Comparison of ENCODE assay signal across 26 cellular contexts in genomic region chr1:226506021-226506420, GRCh38. TPM values are rescaled to one million over a fixed set of nuclear protein-coding genes. Genes with fewer than 3 reads are reported as not detected.
DNase-seq lines count a peak whose midpoint lies in the region; ATAC-seq, FAIRE-seq and TF ChIP-seq lines count a peak whose summit lies in the region.
"Had no signal": no experiment of that assay in that cellular context is flagged by ENCODE, and none has a peak within 500 bp of the region (broad histone marks: within the 10 kb centered on the region; RNA-seq: fewer than 3 reads in every experiment).

No MANE protein-coding gene starts in this region.

- H3K4ac ChIP-seq in H9 (ENCODE audit: low read depth, low read length) = no peak overlapping the region

- H3K4me2 ChIP-seq in H9 (ENCODE audit: insufficient read depth, insufficient read length, low read length) (no peak overlapping the region), Karpas-422 (ENCODE audit: low read depth, low read length, poor library complexity, severe bottlenecking) (peak overlapping the region; percentile 35)
- H3K4me2 ChIP-seq: A549; BLaER1 treated with 17β-estradiol and CSF1 and Interleukin-3, amounts not matched to agents 10 nM and 100 nM; GM23338 had no signal

- no peak overlapping the region for H2BK120ac ChIP-seq in H9 (ENCODE audit: low read depth, low read length, poor library complexity, severe bottlenecking)

- no peaks in the 10 kb centered on the region for H3K79me2 ChIP-seq in H9 (ENCODE audit: insufficient read depth, low read length)
- no peaks in the 10 kb centered on the region for H3K79me2 ChIP-seq in Karpas-422 (ENCODE audit: low read length)

- H2AFZ ChIP-seq in H9 (ENCODE audit: low read length) = no peak overlapping the region
- H2AFZ ChIP-seq in Karpas-422 (ENCODE audit: low read length) = no peak overlapping the region
- H2AFZ ChIP-seq: GM23338 had no signal

- no peak overlapping the region for H3T11ph ChIP-seq in H9 (ENCODE audit: low read length)

- no peak overlapping the region for H2BK12ac ChIP-seq in H9 (ENCODE audit: insufficient read length, low read depth, low read length)

- DNase-seq in H9 (peak; percentile 8), Karpas-422 (no peak), ecto neural progenitor cell (ENCODE audit: low spot score) (peak; percentile 14), type B pancreatic cell (ENCODE audit: extremely low spot score, unreplicated experiment) (peak; percentile 43), D721Med (ENCODE audit: insufficient read length, low spot score) (no peak), NCI-H128 (lab: John Stamatoyannopoulos, UW; ENCODE audit: unreplicated experiment) (no peak), heart right ventricle (no peak)
- DNase-seq: 8988T; ACHN; AML-193; BE2C; CD4-positive, alpha-beta T cell; CD8-positive, alpha-beta memory T cell; DMS53; DMS79 treated with DMSO at 0.1 percent for 48 hours; GF-D8 had no signal

- TF ChIP-seq CTCF in H9 (conservative IDR thresholded peaks at IDR 0.05) (no peak), type B pancreatic cell (conservative IDR thresholded peaks at IDR 0.05) (no peak), D721Med (IDR thresholded peaks at IDR 0.05; ENCODE audit: insufficient read depth, missing control alignments) (no peak), heart right ventricle (IDR thresholded peaks at IDR 0.05) (no peak)

- no peaks in the 10 kb centered on the region for H3K4me1 ChIP-seq in H9 (ENCODE audit: insufficient read depth, low read length)
- peaks cover 8% of the 10 kb centered on the region for H3K4me1 ChIP-seq in Karpas-422 (ENCODE audit: low read length)
- no peaks in the 10 kb centered on the region for H3K4me1 ChIP-seq in heart right ventricle
- H3K4me1 ChIP-seq: A549; BE2C; BLaER1 treated with 17β-estradiol and CSF1 and Interleukin-3, amounts not matched to agents 10 nM and 100 nM; HAP-1 had no signal

- no peak overlapping the region for H2AK5ac ChIP-seq in H9 (ENCODE audit: insufficient read length, low read length)

- no peaks in the 10 kb centered on the region for H3K79me1 ChIP-seq in H9 (ENCODE audit: insufficient read depth, low read depth, low read length, poor library complexity, severe bottlenecking)

- no peak overlapping the region for H4K5ac ChIP-seq in H9 (ENCODE audit: insufficient read length, low read depth, low read length)

- no peak overlapping the region for H2BK5ac ChIP-seq in H9 (ENCODE audit: insufficient read length, low read length)

- H3K4me3 ChIP-seq in Karpas-422 (ENCODE audit: low read length) (no peak overlapping the region), heart right ventricle (no peak overlapping the region)
- H3K4me3 ChIP-seq: A549; BLaER1 treated with 17β-estradiol and CSF1 and Interleukin-3, amounts not matched to agents 10 nM and 100 nM; GM23338; HAP-1 had no signal

- H3K4me3 Mint-ChIP-seq in H9 (no peak overlapping the region), type B pancreatic cell (no peak overlapping the region)
- H3K4me3 Mint-ChIP-seq: CD14-positive monocyte; CD4-positive, alpha-beta T cell; CD8-positive, alpha-beta memory T cell; GM23338 had no signal

- intact Hi-C loops in heart right ventricle (cut with DNase I) = no loop called here

- no peak overlapping the region for H2BK20ac ChIP-seq in H9 (ENCODE audit: low read depth, low read length, poor library complexity, severe bottlenecking)

- H2BK15ac ChIP-seq in H9 (ENCODE audit: low read depth, low read length) = no peak overlapping the region

- H3K27ac Mint-ChIP-seq in H9 (no peak overlapping the region), type B pancreatic cell (no peak overlapping the region)
- H3K27ac Mint-ChIP-seq: CD4-positive, alpha-beta T cell; GM23338 had no signal

- H3K9ac ChIP-seq in H9 (ENCODE audit: extremely low read depth, insufficient read length, low read length) = no peak overlapping the region
- H3K9ac ChIP-seq in Karpas-422 (ENCODE audit: low read length) = peak overlapping the region; percentile 14; the same call in 1 of the 2 replicates
- H3K9ac ChIP-seq: BLaER1 treated with 17β-estradiol and CSF1 and Interleukin-3, amounts not matched to agents 10 nM and 100 nM had no signal

- no peaks in the 10 kb centered on the region for H3K23me2 ChIP-seq in H9 (ENCODE audit: insufficient read length, low read depth, low read length, poor library complexity, severe bottlenecking)

- no peaks in the 10 kb centered on the region for H3K9me2 ChIP-seq in Karpas-422 (replicated peaks; ENCODE audit: insufficient read depth, low read length)

- H3K27me3 ChIP-seq in H9 (ENCODE audit: insufficient read depth, low read length) (no peaks in the 10 kb centered on the region), Karpas-422 (ENCODE audit: low read length) (no peaks in the 10 kb centered on the region), heart right ventricle (peaks cover 0 to 35% (median 18%) of the 10 kb centered on the region in 7 donors)
- H3K27me3 ChIP-seq: BLaER1 treated with 17β-estradiol and CSF1 and Interleukin-3, amounts not matched to agents 10 nM and 100 nM had no signal

- H3K27me3 Mint-ChIP-seq in H9 (ENCODE audit: low read depth) = peaks cover 81% of the 10 kb centered on the region
- H3K27me3 Mint-ChIP-seq in type B pancreatic cell = peaks cover 46% of the 10 kb centered on the region

- H3K36me3 ChIP-seq in Karpas-422 (ENCODE audit: insufficient read depth, low read length) (no peaks in the 10 kb centered on the region), heart right ventricle (no peaks in the 10 kb centered on the region)
- H3K36me3 ChIP-seq: BE2C; BLaER1 treated with 17β-estradiol and CSF1 and Interleukin-3, amounts not matched to agents 10 nM and 100 nM; HAP-1 had no signal

- no peak overlapping the region for H4K91ac ChIP-seq in H9 (ENCODE audit: insufficient read length, low read depth, low read length)

- H3K14ac ChIP-seq in H9 (ENCODE audit: insufficient read depth, low read length) = no peak overlapping the region; the same call in 1 of the 2 replicates

- no peaks in the 10 kb centered on the region for H3K4me1 Mint-ChIP-seq in H9
- H3K4me1 Mint-ChIP-seq in type B pancreatic cell (ENCODE audit: unreplicated experiment) = no peaks in the 10 kb centered on the region
- H3K4me1 Mint-ChIP-seq: CD14-positive monocyte; CD8-positive, alpha-beta memory T cell; GM23338 had no signal

- no peaks in the 10 kb centered on the region for H4K20me1 ChIP-seq in H9 (ENCODE audit: control insufficient read depth, insufficient read depth, insufficient read length)
- no peaks in the 10 kb centered on the region for H4K20me1 ChIP-seq in Karpas-422 (ENCODE audit: insufficient read depth, low read depth, low read length)
- H4K20me1 ChIP-seq: BLaER1 treated with 17β-estradiol and CSF1 and Interleukin-3, amounts not matched to agents 10 nM and 100 nM had no signal

- H3K9me3 ChIP-seq in H9 (ENCODE audit: control insufficient read depth, low read depth, low read length) = no peaks in the 10 kb centered on the region
- H3K9me3 ChIP-seq in Karpas-422 (ENCODE audit: low read length) = no peaks in the 10 kb centered on the region
- no peaks in the 10 kb centered on the region for H3K9me3 ChIP-seq in heart right ventricle
- H3K9me3 ChIP-seq: A549; BE2C; BLaER1 treated with 17β-estradiol and CSF1 and Interleukin-3, amounts not matched to agents 10 nM and 100 nM; HAP-1 had no signal

- H3K36me3 Mint-ChIP-seq in H9 (ENCODE audit: insufficient read depth in 1 of 3, low read depth in 3 of 3) = no peaks in the 10 kb centered on the region
- no peaks in the 10 kb centered on the region for H3K36me3 Mint-ChIP-seq in type B pancreatic cell
- H3K36me3 Mint-ChIP-seq: CD14-positive monocyte; CD8-positive, alpha-beta memory T cell had no signal

- no peak overlapping the region for H4K8ac ChIP-seq in H9 (replicated peaks; ENCODE audit: insufficient read length, low read depth, low read length)

- H3K9me3 Mint-ChIP-seq in H9 = no peaks in the 10 kb centered on the region; a peak in 1 of 5 replicates
- no peaks in the 10 kb centered on the region for H3K9me3 Mint-ChIP-seq in type B pancreatic cell
- H3K9me3 Mint-ChIP-seq: CD4-positive, alpha-beta T cell; GM23338 had no signal

- WGBS in H9 (ENCODE audit: extremely low coverage, insufficient read length, low lambda C conversion rate) = no CpG with 5 or more reads among the region's 2 CpGs
- WGBS in heart right ventricle, 2 donors = 59 to 74% methylated on average over 2 of the region's 2 CpGs

- no peak overlapping the region for H3K23ac ChIP-seq in H9 (ENCODE audit: insufficient read length, low read depth, low read length)

- H3K27ac ChIP-seq in H9 (ENCODE audit: insufficient read length, low read depth, low read length) = no peak overlapping the region
- H3K27ac ChIP-seq in Karpas-422 (ENCODE audit: low read length) = no peak overlapping the region
- no peak overlapping the region for H3K27ac ChIP-seq in heart right ventricle
- H3K27ac ChIP-seq: A549; BLaER1 treated with 17β-estradiol and CSF1 and Interleukin-3, amounts not matched to agents 10 nM and 100 nM had no signal

- no peak for ATAC-seq in heart right ventricle
- ATAC-seq: A549, GM23338 had no signal

- no peak for FAIRE-seq in D721Med (lab: Jason Lieb, UNC)
- FAIRE-seq: A549, GM12891, GM18507 had no signal

- no peak overlapping the region for H3K56ac ChIP-seq in H9 (ENCODE audit: insufficient read length, low read depth, low read length)

- no peak overlapping the region for H3K18ac ChIP-seq in H9 (ENCODE audit: insufficient read length, low read depth, low read length)

RNA-seq across cellular contexts. Expression of gene STUM, which starts 42.5 kb away (rescaled TPM):
- total RNA-seq in H9 (2021) (0.09 and 0.11 TPM in 2 replicates), type B pancreatic cell (ENCODE audit: low replicate concordance) (2.2 and 2.8 TPM in 2 replicates), heart right ventricle (1 to 10 TPM in 5 of 10 donors, under 1 TPM in 5; 0.36 to 2.8 (median 0.94) TPM)
- 0.04 and 0.15 TPM in 2 replicates for total RNA-seq in Karpas-422 (2014; rRNA removed; shearing (Covaris generic); ENCODE audit: low replicate concordance)
- 1 to 10 TPM in 1 of 2 donors, under 1 TPM in 1; 0.48 to 1.2 TPM for polyA plus RNA-seq in heart right ventricle
- total RNA-seq: CD4-positive, alpha-beta T cell; CD8-positive, alpha-beta memory T cell; Daoy; G401; H4 had no signal
- polyA plus RNA-seq: A549, CD14-positive monocyte had no signal

Comparison
In these comparisons a context has a peak if more than half of its experiments do, and no peak if none do; other contexts are left out.
1. DNase-seq: peak in H9 (single experiment), ecto neural progenitor cell (single experiment) and type B pancreatic cell (single experiment); none in Karpas-422 (single experiment), D721Med (single experiment), NCI-H128 (single experiment) and heart right ventricle (0 of 2).